Comparison of ENCODE assay signal across 8 cellular contexts in genomic region chr7:137953692-137954470, GRCh38. TPM values are rescaled to one million over a fixed set of nuclear protein-coding genes. Genes with fewer than 3 reads are reported as not detected.
A peak's percentile ranks its signal among the peaks of the same experiment; 100 is the strongest.
DNase-seq lines count a peak whose midpoint lies in the region; ATAC-seq, FAIRE-seq and TF ChIP-seq lines count a peak whose summit lies in the region.

No MANE protein-coding gene starts in this region.

- peaks cover 14% of the 10 kb centered on the region for H3K36me3 Mint-ChIP-seq in MCF 10A (ENCODE audit: insufficient read depth, unreplicated experiment)

- H3K56ac ChIP-seq in mesendoderm (ENCODE audit: low read length) = no peak overlapping the region

- H3K4ac ChIP-seq in mesendoderm (ENCODE audit: low read depth, low read length) = no peak overlapping the region

- H3K27me3 Mint-ChIP-seq in MCF 10A (ENCODE audit: insufficient read depth, unreplicated experiment) = no peaks in the 10 kb centered on the region

- H3K4me3 ChIP-seq in mesendoderm (ENCODE audit: low read length) = no peak overlapping the region

- H2BK120ac ChIP-seq in mesendoderm (ENCODE audit: low read depth, low read length) = no peak overlapping the region

- H3K4me1 Mint-ChIP-seq in MCF 10A (ENCODE audit: insufficient read depth, unreplicated experiment) = peaks cover 31% of the 10 kb centered on the region

- H2BK15ac ChIP-seq in mesendoderm (replicated peaks; ENCODE audit: low read depth) = no peak overlapping the region

- no peak overlapping the region for H3K23ac ChIP-seq in mesendoderm (ENCODE audit: low read length)

- H3K27ac Mint-ChIP-seq in MCF 10A (ENCODE audit: low read depth, unreplicated experiment) = peak overlapping the region; percentile 78

- TF ChIP-seq CTCF in MCF 10A (IDR thresholded peaks at IDR 0.05; ENCODE audit: unreplicated experiment) = no peak

- ATAC-seq in HG03469 (IDR thresholded peaks at IDR 0.05; ENCODE audit: unreplicated experiment) = no peak

- no CpG with 5 or more reads among the region's 6 CpGs for WGBS in mesendoderm (ENCODE audit: extremely low coverage, insufficient coverage, low lambda C conversion rate)

- no peak overlapping the region for H2AK5ac ChIP-seq in mesendoderm (ENCODE audit: low read length)

- DNase-seq in ELR (ENCODE audit: low read depth) (peak; percentile 88), NAMALWA (ENCODE audit: low spot score) (peak; percentile 58), MCF 10A (ENCODE audit: unreplicated experiment) (peak; percentile 53), mesendoderm (peak; percentile 98), T-helper 9 cell (no peak), GM19239 (ENCODE audit: insufficient read length, low spot score) (no peak)
- no peak for DNase-seq in stimulated activated CD4-positive, alpha-beta T cell treated with anti-CD3 and anti-CD28 coated beads, Interleukin-2, amount 100 ng/mL, for 24 hours

- no peak overlapping the region for H3K9ac ChIP-seq in mesendoderm (ENCODE audit: low read length)

- no peak for FAIRE-seq in GM19239 (lab: Jason Lieb, UNC)

- H3K4me1 ChIP-seq in mesendoderm (ENCODE audit: control insufficient read depth, low read depth, low read length) = peaks cover 16% of the 10 kb centered on the region

- no peak overlapping the region for H2BK5ac ChIP-seq in mesendoderm (ENCODE audit: low read length)

- H3K18ac ChIP-seq in mesendoderm (ENCODE audit: low read length) = peak overlapping the region; percentile 72

- H3K4me2 ChIP-seq in mesendoderm (ENCODE audit: low read length) = no peak overlapping the region

- H3K36me3 ChIP-seq in mesendoderm (ENCODE audit: control insufficient read depth, insufficient read depth, low read length) = no peaks in the 10 kb centered on the region

- BruUV-seq in MCF 10A (replicated peaks; lab: Mats Ljungman, UMichigan) = no TSS peak

- no peak overlapping the region for H3K4me3 Mint-ChIP-seq in MCF 10A (ENCODE audit: unreplicated experiment)

- no peak overlapping the region for H4K5ac ChIP-seq in mesendoderm (ENCODE audit: low read length)

- H3K9me3 Mint-ChIP-seq in MCF 10A (ENCODE audit: unreplicated experiment) = no peaks in the 10 kb centered on the region

- H3K79me2 ChIP-seq in mesendoderm (ENCODE audit: control insufficient read depth, insufficient read depth, low read length) = peaks cover 48% of the 10 kb centered on the region

- peaks cover 35% of the 10 kb centered on the region for H3K79me1 ChIP-seq in mesendoderm (ENCODE audit: low read length)

- H3K27me3 ChIP-seq in mesendoderm (ENCODE audit: insufficient read depth, low read length, poor library complexity) = no peaks in the 10 kb centered on the region

- CTCF ChIA-PET in MCF 10A (lab: Yijun Ruan, JAX) = interaction anchor here (0.5 to 1.2 kb wide), 9 partner anchors 20 to 427 kb away, joined by 3 to 4 read pairs (median 3); no protein-coding TSS in a partner anchor

- intact Hi-C loops in MCF 10A (cut with micrococcal nuclease) = no loop called here

- no peak overlapping the region for H4K8ac ChIP-seq in mesendoderm (ENCODE audit: low read depth, low read length)

- POLR2A ChIA-PET in MCF 10A (lab: Yijun Ruan, JAX) = interaction anchor here (0.7 to 1.8 kb wide), 7 partner anchors 16 to 48 kb away, joined by 3 to 6 read pairs (median 3); partner anchors contain the start of gene CREB3L2

- peak overlapping the region; percentile 82 for H3K27ac ChIP-seq in mesendoderm (ENCODE audit: low read depth, low read length)

RNA-seq across cellular contexts. Expression of gene CREB3L2, which starts 48.0 kb away (rescaled TPM):
- 74.2 and 79.4 TPM in 2 replicates for total RNA-seq in MCF 10A (2022)
- 32.4 TPM for polyA plus RNA-seq in mesendoderm (2013, experiment 1 of 2)
- polyA plus RNA-seq in mesendoderm (2013, experiment 2 of 2) = 30.3 TPM

Comparison
In these comparisons a context has a peak if more than half of its experiments do, and no peak if none do; other contexts are left out.
1. DNase-seq: peak in ELR (single experiment), NAMALWA (single experiment), MCF 10A (single experiment) and mesendoderm (single experiment); none in stimulated activated CD4-positive, alpha-beta T cell treated with anti-CD3 and anti-CD28 coated beads, Interleukin-2, amount 100 ng/mL, for 24 hours (0 of 2), T-helper 9 cell (single experiment) and GM19239 (single experiment).